21 cellular contexts compared by ENCODE assay signal in genomic region chr9:76323481-76323880, GRCh38.
"Had no signal": no experiment of that assay in that cellular context is flagged by ENCODE, and none has a peak within 500 bp of the region (broad histone marks: within the 10 kb centered on the region; RNA-seq: fewer than 3 reads in every experiment).

No MANE protein-coding gene starts in this region.

- H3K36me3 Mint-ChIP-seq: activated naive CD4-positive, alpha-beta T cell treated with anti-CD3 and anti-CD28 coated beads, Interleukin-2, amount 10 ng/mL, durations not matched to agents 7 days and 5 days; naive B cell had no signal

- H3K9me3 Mint-ChIP-seq: activated CD4-positive, alpha-beta memory T cell treated with anti-CD3 and anti-CD28 coated beads, Interleukin-2, amount 10 ng/mL, durations not matched to agents 7 days and 5 days; activated naive CD4-positive, alpha-beta T cell treated with anti-CD3 and anti-CD28 coated beads, Interleukin-2, amount 10 ng/mL, durations not matched to agents 7 days and 5 days; T-helper 1 cell treated with Interleukin-12 subunit alpha and Interleukin-12 subunit beta and Interleukin-4 antibody, amounts not matched to agents 30 μg/mL and 1 μg/mL, for 36 hours had no signal

- H3K27me3 ChIP-seq: cardiac muscle cell, gastrocnemius medialis, sigmoid colon, upper lobe of left lung had no signal

- H3K4me3 ChIP-seq: cardiac muscle cell, gastrocnemius medialis, sigmoid colon, thoracic aorta, upper lobe of left lung had no signal

- ATAC-seq: gastrocnemius medialis, left cardiac atrium had no signal

- H3K27ac ChIP-seq: cardiac muscle cell, gastrocnemius medialis, sigmoid colon, thoracic aorta, upper lobe of left lung had no signal

- H3K36me3 ChIP-seq: cardiac muscle cell, gastrocnemius medialis, sigmoid colon, thoracic aorta, upper lobe of left lung had no signal

- H3K4me1 Mint-ChIP-seq: activated CD4-positive, alpha-beta memory T cell treated with anti-CD3 and anti-CD28 coated beads, Interleukin-2, amount 10 ng/mL, durations not matched to agents 7 days and 5 days; activated naive CD4-positive, alpha-beta T cell treated with anti-CD3 and anti-CD28 coated beads, Interleukin-2, amount 10 ng/mL, durations not matched to agents 7 days and 5 days; naive B cell had no signal

- DNase-seq: activated CD4-positive, alpha-beta memory T cell treated with anti-CD3 and anti-CD28 coated beads, Interleukin-2, amount 10 ng/mL, durations not matched to agents 7 days and 5 days; activated CD4-positive, alpha-beta T cell treated with anti-CD3 and anti-CD28 coated beads for 48 hours; activated effector memory CD4-positive, alpha-beta T cell treated with anti-CD3 and anti-CD28 coated beads, Interleukin-2, amount 50 U/mL, for 16 hours; activated naive CD4-positive, alpha-beta T cell treated with anti-CD3 and anti-CD28 coated beads, Interleukin-2, amount 10 ng/mL, durations not matched to agents 7 days and 5 days; amygdala; effector CD4-positive, alpha-beta T cell; gastrocnemius medialis; hypothalamus; left cardiac atrium; naive B cell; retina; sigmoid colon; stimulated activated CD4-positive, alpha-beta T cell treated with anti-CD3 and anti-CD28 coated beads, Interleukin-2, amount 100 ng/mL, for 48 hours; stimulated activated naive CD4-positive, alpha-beta T cell; T1000; upper lobe of left lung had no signal

- H3K9me3 ChIP-seq: gastrocnemius medialis, sigmoid colon, thoracic aorta, upper lobe of left lung had no signal

- H3K4me1 ChIP-seq: gastrocnemius medialis, sigmoid colon, upper lobe of left lung had no signal

- H3K27ac Mint-ChIP-seq: activated CD4-positive, alpha-beta memory T cell treated with anti-CD3 and anti-CD28 coated beads, Interleukin-2, amount 10 ng/mL, durations not matched to agents 7 days and 5 days; activated naive CD4-positive, alpha-beta T cell treated with anti-CD3 and anti-CD28 coated beads, Interleukin-2, amount 10 ng/mL, durations not matched to agents 7 days and 5 days; naive B cell; progenitor cell of endocrine pancreas; T-helper 1 cell treated with Interleukin-12 subunit alpha and Interleukin-12 subunit beta and Interleukin-4 antibody, amounts not matched to agents 30 μg/mL and 1 μg/mL, for 36 hours had no signal

- H3K4me3 Mint-ChIP-seq: activated CD4-positive, alpha-beta memory T cell treated with anti-CD3 and anti-CD28 coated beads, Interleukin-2, amount 10 ng/mL, durations not matched to agents 7 days and 5 days; activated naive CD4-positive, alpha-beta T cell treated with anti-CD3 and anti-CD28 coated beads, Interleukin-2, amount 10 ng/mL, durations not matched to agents 7 days and 5 days; naive B cell; neural crest cell; T-helper 1 cell treated with Interleukin-12 subunit alpha and Interleukin-12 subunit beta and Interleukin-4 antibody, amounts not matched to agents 30 μg/mL and 1 μg/mL, for 36 hours had no signal
